Comparison of ENCODE assay signal across 2 cellular contexts in genomic region chr5:1464096-1464446, GRCh38.
TF ChIP-seq lines count a peak whose summit lies in the region.

No MANE protein-coding gene starts in this region.

TF ChIP-seq in SK-N-SH, 30 proteins besides CTCF, POLR2A, EP300 and RAD21 (continued from another document):
- TF ChIP-seq TEAD4 (IDR thresholded peaks at IDR 0.05; ENCODE audit: borderline replicate concordance, insufficient read depth) = no peak
- no peak for TF ChIP-seq EZH2phosphoT487 (IDR thresholded peaks at IDR 0.05; ENCODE audit: borderline replicate concordance, low read depth)
- no peak for TF ChIP-seq MAX (IDR thresholded peaks at IDR 0.05; ENCODE audit: low read depth)
- TF ChIP-seq IRF3 (IDR thresholded peaks at IDR 0.05; ENCODE audit: low read depth, low read length) = no peak
- TF ChIP-seq ELF1 (IDR thresholded peaks at IDR 0.05) = no peak
- TF ChIP-seq POLR2AphosphoS5 (IDR thresholded peaks at IDR 0.05; ENCODE audit: low read depth, low read length) = no peak
- TF ChIP-seq FOXM1 (IDR thresholded peaks at IDR 0.05; ENCODE audit: low read depth) = no peak
- no peak for TF ChIP-seq PBX3 (IDR thresholded peaks at IDR 0.05)
- no peak for TF ChIP-seq FOXJ3 (CRISPR knock-in tag; IDR thresholded peaks at IDR 0.05)
- no peak for TF ChIP-seq USF1 (IDR thresholded peaks at IDR 0.05; ENCODE audit: borderline replicate concordance, low read depth)

TF ChIP-seq in SK-N-SH treated with all-trans-retinoic acid at 6 μM for 48 hours, 23 proteins besides CTCF, POLR2A, EP300 and RAD21 (continued from another document):
- TF ChIP-seq CSRNP3 (CRISPR knock-in tag; IDR thresholded peaks at IDR 0.05) (no peak), BACH2 (CRISPR knock-in tag; IDR thresholded peaks at IDR 0.05; ENCODE audit: borderline replicate concordance) (no peak), POU6F1 (CRISPR knock-in tag; IDR thresholded peaks at IDR 0.05; ENCODE audit: borderline replicate concordance, low read depth) (no peak), OSR1 (CRISPR knock-in tag; IDR thresholded peaks at IDR 0.05) (no peak), ZC3H10 (CRISPR knock-in tag; IDR thresholded peaks at IDR 0.05) (no peak), ARNTL (CRISPR knock-in tag; IDR thresholded peaks at IDR 0.05; ENCODE audit: borderline replicate concordance, low read depth) (no peak), TCF4 (CRISPR knock-in tag; IDR thresholded peaks at IDR 0.05; ENCODE audit: borderline replicate concordance) (no peak)
